ENCODE assay signal across 8 cellular contexts in genomic region chr1:150366416-150367296, GRCh38. TPM values are rescaled to one million over a fixed set of nuclear protein-coding genes. Genes with fewer than 3 reads are reported as not detected.
DNase-seq lines count a peak whose midpoint lies in the region; ATAC-seq, FAIRE-seq and TF ChIP-seq lines count a peak whose summit lies in the region.

No MANE protein-coding gene starts in this region.

- POLR2A ChIA-PET in OCI-LY7 (lab: Charles Lee) = interaction anchor here (0.7 kb wide), 1 partner anchor 14 kb away, joined by 3 read pairs; no protein-coding TSS in a partner anchor

- ATAC-seq in HG02642 (IDR thresholded peaks at IDR 0.05; ENCODE audit: poor library complexity, unreplicated experiment) (no peak), GM18517 (IDR thresholded peaks at IDR 0.05; ENCODE audit: unreplicated experiment) (no peak), GM18907 (IDR thresholded peaks at IDR 0.05; ENCODE audit: unreplicated experiment) (no peak)

- BruUV-seq in OCI-LY7 (replicated peaks; lab: Mats Ljungman, UMichigan) = no TSS peak

- H3K4me1 ChIP-seq in OCI-LY7 (ENCODE audit: insufficient read depth, low read length, poor library complexity, severe bottlenecking) (peaks cover 11% of the 10 kb centered on the region), endocrine pancreas (ENCODE audit: control insufficient read depth, insufficient read depth, low read length) (no peaks in the 10 kb centered on the region), neuron (ENCODE audit: insufficient read depth, low read length) (peaks cover 16% of the 10 kb centered on the region)

- peak overlapping the region; percentile 92 for H3K4me3 ChIP-seq in OCI-LY7 (ENCODE audit: low read depth, low read length, poor library complexity, severe bottlenecking)
- peak overlapping the region; percentile 95 for H3K4me3 ChIP-seq in endocrine pancreas (ENCODE audit: control insufficient read depth, insufficient read depth, low read length)
- H3K4me3 ChIP-seq in neuron (ENCODE audit: low read length) = peak overlapping the region; percentile 77

- H3K9me2 ChIP-seq in OCI-LY7 (ENCODE audit: insufficient read depth, low read length) = no peaks in the 10 kb centered on the region

- peak overlapping the region; percentile 86 for H3K4me2 ChIP-seq in OCI-LY7 (ENCODE audit: low read length)

- H3K27me3 ChIP-seq in endocrine pancreas (ENCODE audit: control insufficient read depth, insufficient read depth, low read length) (no peaks in the 10 kb centered on the region), neuron (ENCODE audit: insufficient read depth, low read length) (no peaks in the 10 kb centered on the region)

- no peaks in the 10 kb centered on the region for H3K9me3 ChIP-seq in OCI-LY7 (ENCODE audit: low read length)
- H3K9me3 ChIP-seq in endocrine pancreas (ENCODE audit: control insufficient read depth, low read length) = no peaks in the 10 kb centered on the region
- H3K9me3 ChIP-seq in neuron (ENCODE audit: low read length) = no peaks in the 10 kb centered on the region

- H4K20me1 ChIP-seq in OCI-LY7 (ENCODE audit: insufficient read depth, low read length) = peaks cover 10% of the 10 kb centered on the region; the same call in 1 of the 2 replicates

- H3K27ac ChIP-seq in OCI-LY7 (ENCODE audit: low read depth, low read length, poor library complexity, severe bottlenecking) = peak overlapping the region; percentile 93

- H3K79me2 ChIP-seq in OCI-LY7 (ENCODE audit: insufficient read depth, low read depth, low read length) = peaks cover 76% of the 10 kb centered on the region

- CTCF ChIA-PET in OCI-LY7 (lab: Charles Lee; ENCODE audit: unreplicated experiment) = no interaction called here

- intact Hi-C loops in OCI-LY7 (cut with micrococcal nuclease; ENCODE audit: unreplicated experiment) = loop anchor here (10.0 kb wide), 1 partner anchor 198 kb away; no protein-coding TSS in a partner anchor

- peak; percentile 38 for FAIRE-seq in GM18507 (lab: Jason Lieb, UNC)

- TF ChIP-seq CTCF in OCI-LY7 (conservative IDR thresholded peaks at IDR 0.05; ENCODE audit: low read length) = no peak

- H3K9ac ChIP-seq in endocrine pancreas (ENCODE audit: control insufficient read depth, insufficient read depth, low read length) = no peak overlapping the region

- peak overlapping the region; percentile 37; the same call in 1 of the 2 replicates for H2AFZ ChIP-seq in OCI-LY7 (ENCODE audit: low read length)
- no peak overlapping the region for H2AFZ ChIP-seq in neuron (ENCODE audit: low read depth, low read length)

- H3K36me3 ChIP-seq in OCI-LY7 (ENCODE audit: insufficient read depth, low read length) (peaks cover 37% of the 10 kb centered on the region), endocrine pancreas (ENCODE audit: control insufficient read depth, insufficient read depth, low read length) (no peaks in the 10 kb centered on the region), neuron (ENCODE audit: insufficient read depth, low read length) (no peaks in the 10 kb centered on the region)

- no peak for DNase-seq in GM18507 (ENCODE audit: extremely low spot score, insufficient read length, low read depth)
- DNase-seq in OCI-LY7 (ENCODE audit: low spot score) = peak; percentile 25
- DNase-seq in amniotic stem cell (lab: John Stamatoyannopoulos, UW) = no peak

RNA-seq across cellular contexts. Expression of gene RPRD2, which starts 2.7 kb away (rescaled TPM):
- 12.7 and 17.0 TPM in 2 replicates for total RNA-seq in OCI-LY7 (2014; rRNA removed; shearing (Covaris generic))
- total RNA-seq in OCI-LY7 (2022) = 38.6 and 39.7 TPM in 2 replicates

RNA-seq across cellular contexts. Expression of gene PRPF3, which starts 45.3 kb away (rescaled TPM):
- 46.6 and 49.2 TPM in 2 replicates for total RNA-seq in OCI-LY7 (2014; rRNA removed; shearing (Covaris generic))
- 77.7 and 77.8 TPM in 2 replicates for total RNA-seq in OCI-LY7 (2022)
